ENCODE assay signal across 19 cellular contexts in the genomic region with DNA sequence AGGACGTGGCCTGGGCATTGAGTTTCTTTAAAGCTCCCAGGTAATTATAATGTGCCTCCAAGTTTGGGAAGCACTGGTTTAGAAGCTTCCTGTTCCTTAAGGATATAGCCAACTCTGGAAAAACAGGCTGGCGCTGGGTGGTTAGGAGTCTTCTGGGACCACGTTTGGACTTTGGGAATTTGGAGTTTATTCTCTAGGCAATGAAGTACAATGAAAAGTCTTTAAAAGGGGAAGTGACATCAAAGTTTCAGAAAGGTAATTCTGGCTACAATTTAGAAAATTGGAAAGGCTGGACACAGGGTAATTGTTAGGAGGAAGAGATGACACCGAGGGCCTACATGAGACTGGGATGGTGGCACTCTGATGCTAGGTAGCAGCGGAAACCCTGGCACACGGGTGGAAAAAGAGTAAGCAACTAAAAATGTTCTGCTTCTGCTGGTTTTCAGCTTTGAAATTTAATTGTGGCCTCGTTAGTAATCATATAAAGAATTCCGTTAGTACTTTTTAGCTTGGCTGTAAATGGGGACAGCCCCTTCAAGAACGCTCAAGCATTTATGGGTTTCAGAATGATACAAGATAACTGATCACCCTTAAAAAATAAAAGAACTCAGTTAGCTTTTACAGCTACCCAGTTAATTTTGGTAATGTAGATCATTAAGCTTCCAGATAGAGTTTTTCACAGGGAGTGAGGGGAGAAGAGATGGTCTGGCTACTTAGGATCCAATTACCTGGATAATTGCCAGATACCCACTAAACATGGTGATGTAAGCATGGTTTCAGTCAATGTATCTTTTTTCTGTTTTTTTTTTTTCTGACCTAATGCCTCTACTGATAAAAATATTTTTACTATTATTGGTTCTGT. TPM values are rescaled to one million over a fixed set of nuclear protein-coding genes. Genes with fewer than 3 reads are reported as not detected.
DNase-seq lines count a peak whose midpoint lies in the region; ATAC-seq and TF ChIP-seq lines count a peak whose summit lies in the region.
"Had no signal": no experiment of that assay in that cellular context is flagged by ENCODE, and none has a peak within 500 bp of the region (broad histone marks: within the 10 kb centered on the region; RNA-seq: fewer than 3 reads in every experiment).

No MANE protein-coding gene starts in this region.

- no peaks in the 10 kb centered on the region for H3K36me3 ChIP-seq in hepatocyte (replicated peaks; ENCODE audit: insufficient read depth, low read depth)
- H3K36me3 ChIP-seq: esophagus muscularis mucosa, thoracic aorta had no signal

- no peak overlapping the region for H3K4me2 ChIP-seq in hepatocyte

- no peaks in the 10 kb centered on the region for H3K36me3 Mint-ChIP-seq in activated T-cell treated with anti-CD3 and anti-CD28 coated beads, Interleukin-2, amount 50 U/mL, for 24 hours (ENCODE audit: low read depth)
- H3K36me3 Mint-ChIP-seq in T-helper 17 cell (ENCODE audit: low read depth), result peaks cover 6% of the 10 kb centered on the region
- no peaks in the 10 kb centered on the region for H3K36me3 Mint-ChIP-seq in stimulated activated effector memory CD8-positive, alpha-beta T cell treated with anti-CD3 and anti-CD28 coated beads, Interleukin-12 subunit alpha, Interleukin-12 subunit beta, amount 100 ng/mL, for 72 hours
- H3K36me3 Mint-ChIP-seq: CD8-positive, alpha-beta memory T cell had no signal

- H3K79me2 ChIP-seq in hepatocyte, result no peaks in the 10 kb centered on the region

- no peak for DNase-seq in activated T-cell treated with anti-CD3 and anti-CD28 coated beads, Interleukin-2, amount 50 U/mL, for 24 hours
- no peak for DNase-seq in activated T-cell treated with anti-CD3 and anti-CD28 coated beads, Interleukin-2, amount 50 U/mL, for 48 hours
- DNase-seq in NCI-H1092 treated with DMSO at 0.1 percent for 48 hours (lab: John Stamatoyannopoulos, UW) (peak; percentile 95), T-helper 17 cell (no peak), hepatocyte (ENCODE audit: low spot score) (no peak)
- no peak for DNase-seq in stimulated activated effector memory CD8-positive, alpha-beta T cell treated with anti-CD3 and anti-CD28 coated beads, Interleukin-12 subunit alpha, Interleukin-12 subunit beta, amount 100 ng/mL, for 72 hours (ENCODE audit: low spot score in 2 of 2)
- DNase-seq: activated CD4-positive, alpha-beta T cell treated with anti-CD3 and anti-CD28 coated beads for 1 hour; activated naive CD4-positive, alpha-beta T cell treated with Interleukin-2 at 50 U/mL for 16 hours; aorta; CD8-positive, alpha-beta memory T cell; effector CD4-positive, alpha-beta T cell; KBM-7; left cardiac atrium; NCI-H1048; nucleus accumbens; RPMI8226 had no signal

- ATAC-seq in T-helper 17 cell, result no peak
- ATAC-seq in stimulated activated effector memory CD8-positive, alpha-beta T cell treated with anti-CD3 and anti-CD28 coated beads, Interleukin-12 subunit alpha, Interleukin-12 subunit beta, amount 100 ng/mL, for 72 hours, result peak; percentile 80
- no peak for ATAC-seq in GM18502 (IDR thresholded peaks at IDR 0.05; ENCODE audit: poor library complexity, unreplicated experiment)

- H3K27ac Mint-ChIP-seq in activated T-cell treated with anti-CD3 and anti-CD28 coated beads, Interleukin-2, amount 50 U/mL, for 24 hours, result peak overlapping the region; percentile 13
- H3K27ac Mint-ChIP-seq in T-helper 17 cell, result peak overlapping the region; percentile 39
- peak overlapping the region; percentile 56 for H3K27ac Mint-ChIP-seq in stimulated activated effector memory CD8-positive, alpha-beta T cell treated with anti-CD3 and anti-CD28 coated beads, Interleukin-12 subunit alpha, Interleukin-12 subunit beta, amount 100 ng/mL, for 72 hours
- H3K27ac Mint-ChIP-seq: CD8-positive, alpha-beta memory T cell had no signal

- H3K4me3 Mint-ChIP-seq in activated T-cell treated with anti-CD3 and anti-CD28 coated beads, Interleukin-2, amount 50 U/mL, for 24 hours, result no peak overlapping the region
- H3K4me3 Mint-ChIP-seq in T-helper 17 cell, result no peak overlapping the region
- peak overlapping the region; percentile 42 for H3K4me3 Mint-ChIP-seq in stimulated activated effector memory CD8-positive, alpha-beta T cell treated with anti-CD3 and anti-CD28 coated beads, Interleukin-12 subunit alpha, Interleukin-12 subunit beta, amount 100 ng/mL, for 72 hours
- H3K4me3 Mint-ChIP-seq: CD8-positive, alpha-beta memory T cell had no signal

- H3K9me3 Mint-ChIP-seq in activated T-cell treated with anti-CD3 and anti-CD28 coated beads, Interleukin-2, amount 50 U/mL, for 24 hours, result no peaks in the 10 kb centered on the region
- no peaks in the 10 kb centered on the region for H3K9me3 Mint-ChIP-seq in stimulated activated effector memory CD8-positive, alpha-beta T cell treated with anti-CD3 and anti-CD28 coated beads, Interleukin-12 subunit alpha, Interleukin-12 subunit beta, amount 100 ng/mL, for 72 hours
- H3K9me3 Mint-ChIP-seq: CD8-positive, alpha-beta memory T cell had no signal

- no peak overlapping the region for H3K4me3 ChIP-seq in hepatocyte
- H3K4me3 ChIP-seq: esophagus muscularis mucosa, thoracic aorta had no signal

- peaks cover 14% of the 10 kb centered on the region for H3K4me1 ChIP-seq in hepatocyte (ENCODE audit: insufficient read depth)

- peaks cover 9% of the 10 kb centered on the region for H3K4me1 Mint-ChIP-seq in activated T-cell treated with anti-CD3 and anti-CD28 coated beads, Interleukin-2, amount 50 U/mL, for 24 hours (ENCODE audit: low read depth)
- peaks cover 10% of the 10 kb centered on the region for H3K4me1 Mint-ChIP-seq in T-helper 17 cell
- H3K4me1 Mint-ChIP-seq in stimulated activated effector memory CD8-positive, alpha-beta T cell treated with anti-CD3 and anti-CD28 coated beads, Interleukin-12 subunit alpha, Interleukin-12 subunit beta, amount 100 ng/mL, for 72 hours, result peaks cover 17% of the 10 kb centered on the region

- H3K9me3 ChIP-seq in T-helper 17 cell (ENCODE audit: control insufficient read depth, low read length, poor library complexity, severe bottlenecking) (no peaks in the 10 kb centered on the region), hepatocyte (ENCODE audit: low read depth) (no peaks in the 10 kb centered on the region)
- H3K9me3 ChIP-seq: esophagus muscularis mucosa, thoracic aorta had no signal

- peaks cover 20% of the 10 kb centered on the region for H3K27me3 Mint-ChIP-seq in activated T-cell treated with anti-CD3 and anti-CD28 coated beads, Interleukin-2, amount 50 U/mL, for 24 hours
- peaks cover 45% of the 10 kb centered on the region for H3K27me3 Mint-ChIP-seq in T-helper 17 cell

- H3K27ac ChIP-seq in hepatocyte, result no peak overlapping the region
- H3K27ac ChIP-seq: esophagus muscularis mucosa, thoracic aorta had no signal

- 89% methylated on average over 9 of the region's 9 CpGs for WGBS in hepatocyte (ENCODE audit: low lambda C conversion rate, missing lambda C conversion rate)

- H3K27me3 ChIP-seq in hepatocyte, result no peaks in the 10 kb centered on the region
- H3K27me3 ChIP-seq: esophagus muscularis mucosa had no signal

- H4K20me1 ChIP-seq in hepatocyte (ENCODE audit: insufficient read depth, poor library complexity, severe bottlenecking), result no peaks in the 10 kb centered on the region

- TF ChIP-seq CTCF in hepatocyte (IDR thresholded peaks at IDR 0.05; ENCODE audit: poor library complexity), result no peak

- no peak overlapping the region for H2AFZ ChIP-seq in hepatocyte

- H3K9me2 ChIP-seq in hepatocyte (replicated peaks; ENCODE audit: insufficient read depth), result no peaks in the 10 kb centered on the region

RNA-seq across cellular contexts. Expression of a gene that starts 12.8 kb away (rescaled TPM):
- total RNA-seq in T-helper 17 cell, result 10 to 100 TPM in 1 of 2 donors, 1 to 10 TPM in 1; 9.7 to 10.5 TPM
- total RNA-seq in hepatocyte, result 13.4 and 22.8 TPM in 2 replicates
- 16.7 and 20.9 TPM in 2 replicates for polyA plus RNA-seq in hepatocyte

RNA-seq across cellular contexts. Expression of a gene that starts 35.7 kb away (rescaled TPM):
- total RNA-seq in T-helper 17 cell, result under 1 TPM; 0.02 to 0.18 TPM
- 3.8 and 4.0 TPM in 2 replicates for total RNA-seq in hepatocyte
- 3.2 and 7.9 TPM in 2 replicates for polyA plus RNA-seq in hepatocyte
